In the genomic region with DNA sequence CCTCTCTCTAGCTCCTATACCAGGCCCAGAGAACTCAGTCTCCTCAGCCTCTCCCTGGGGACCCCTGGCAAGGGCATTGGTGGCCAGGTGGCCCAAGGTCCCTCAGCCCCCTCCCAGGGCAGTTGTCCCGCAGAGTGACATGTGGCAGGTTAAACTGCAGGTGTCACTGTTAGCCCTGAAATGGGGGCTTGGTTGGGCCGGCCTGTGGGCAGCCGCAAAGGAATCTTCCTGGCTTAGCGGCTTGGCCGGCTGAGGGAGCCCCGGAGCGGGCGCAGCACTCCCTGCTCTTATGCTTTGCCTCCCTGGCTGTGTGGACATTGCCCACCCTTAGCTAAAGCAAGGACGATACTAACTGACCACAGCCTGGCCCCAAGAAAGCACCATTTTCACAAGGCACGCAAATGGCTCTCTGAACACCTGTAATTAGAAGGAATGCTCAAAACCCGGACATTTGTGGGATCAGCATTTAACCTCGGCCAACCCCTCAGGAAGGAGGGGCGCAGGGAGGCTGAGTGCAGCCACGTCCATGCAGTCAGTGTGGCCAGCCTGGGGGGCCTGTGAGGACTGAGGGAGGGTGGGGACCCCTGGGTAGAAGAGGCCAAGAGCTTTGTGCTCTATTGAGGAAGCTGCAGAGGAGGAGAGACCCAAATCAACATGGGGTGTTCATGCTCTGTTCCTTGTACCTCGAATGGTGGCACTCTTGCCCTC, we compare ENCODE assay signal across 8 cellular contexts.
DNase-seq lines count a peak whose midpoint lies in the region; ATAC-seq, FAIRE-seq and TF ChIP-seq lines count a peak whose summit lies in the region.

No MANE protein-coding gene starts in this region.

- H3K4me2 ChIP-seq in PC-3 (ENCODE audit: low read length) (peak overlapping the region; percentile 45; the same call in 1 of the 2 replicates), mesenchymal stem cell (ENCODE audit: low read length, poor library complexity, severe bottlenecking) (peak overlapping the region; percentile 14)

- H3K23ac ChIP-seq in mesenchymal stem cell (ENCODE audit: low read length in 2 of 2) = no peak overlapping the region

- H3K4me1 ChIP-seq in PC-3 (ENCODE audit: insufficient read depth, low read length) = no peaks in the 10 kb centered on the region
- no peaks in the 10 kb centered on the region for H3K4me1 ChIP-seq in mesenchymal stem cell (ENCODE audit: control insufficient read depth, insufficient read depth, low read depth, low read length)

- no TSS peak for BruUV-seq in PC-3 (replicated peaks; lab: Mats Ljungman, UMichigan)

- CTCF ChIA-PET in PC-3 (lab: Charles Lee) = interaction anchor here (1.0 kb wide), 1 partner anchor 157 kb away, joined by 3 read pairs; no protein-coding TSS in a partner anchor

- no peak overlapping the region for H3K9ac ChIP-seq in PC-3 (ENCODE audit: low read length)
- H3K9ac ChIP-seq in mesenchymal stem cell (ENCODE audit: low read length) = no peak overlapping the region

- H2AFZ ChIP-seq in PC-3 (ENCODE audit: low read length) (peak overlapping the region; percentile 60; the same call in 1 of the 2 replicates), mesenchymal stem cell (ENCODE audit: low read depth, low read length) (peak overlapping the region; percentile 51)

- H3K27me3 ChIP-seq in PC-3 (ENCODE audit: low read length) (peaks cover 5% of the 10 kb centered on the region; the same call in 1 of the 2 replicates), bronchial epithelial cell (ENCODE audit: control insufficient read depth, insufficient read depth, low read length) (no peaks in the 10 kb centered on the region), mesenchymal stem cell (ENCODE audit: control insufficient read depth in 1 of 2, insufficient read depth in 1 of 2, low read length in 2 of 2) (peaks cover 25 to 57% of the 10 kb centered on the region in 2 experiments)

- H4K20me1 ChIP-seq in PC-3 (ENCODE audit: low read length) = no peaks in the 10 kb centered on the region

- POLR2A ChIA-PET in PC-3 (lab: Charles Lee; ENCODE audit: unreplicated experiment) = no interaction called here

- H3K9me3 ChIP-seq in PC-3 (ENCODE audit: low read length) = no peaks in the 10 kb centered on the region
- no peaks in the 10 kb centered on the region for H3K9me3 ChIP-seq in mesenchymal stem cell (ENCODE audit: control insufficient read depth, low read length)

- H3K27ac ChIP-seq in PC-3 (ENCODE audit: low read length) = no peak overlapping the region
- H3K27ac ChIP-seq in mesenchymal stem cell (ENCODE audit: low read length, poor library complexity, severe bottlenecking) = no peak overlapping the region

- H2BK15ac ChIP-seq in mesenchymal stem cell (ENCODE audit: low read depth, poor library complexity, severe bottlenecking) = no peak overlapping the region

- 31% methylated on average over 15 of the region's 15 CpGs for WGBS in mesenchymal stem cell

- no peak overlapping the region for H2AK5ac ChIP-seq in mesenchymal stem cell (ENCODE audit: low read length, severe bottlenecking)

- ATAC-seq in GM18907 (IDR thresholded peaks at IDR 0.05; ENCODE audit: unreplicated experiment) = peak; percentile 75
- ATAC-seq in HG03520 (IDR thresholded peaks at IDR 0.05; ENCODE audit: unreplicated experiment) = peak; percentile 73
- peak; percentile 91 for ATAC-seq in PC-3
- ATAC-seq in HG03457 (IDR thresholded peaks at IDR 0.05; ENCODE audit: unreplicated experiment) = no peak

- no peak overlapping the region for H2BK12ac ChIP-seq in mesenchymal stem cell (ENCODE audit: low read length in 2 of 2)

- DNase-seq in COLO668 (lab: John Stamatoyannopoulos, UW; ENCODE audit: unreplicated experiment) (peak; percentile 54), PC-3 (peak; percentile 73), bronchial epithelial cell (ENCODE audit: low read depth) (peak; percentile 10), mesenchymal stem cell (peak; percentile 12), GM19240 (ENCODE audit: insufficient read length, low spot score) (no peak)

- H2BK5ac ChIP-seq in mesenchymal stem cell (ENCODE audit: low read depth, low read length, poor library complexity, severe bottlenecking) = no peak overlapping the region

- H4K91ac ChIP-seq in mesenchymal stem cell (ENCODE audit: low read length) = no peak overlapping the region

- no peak overlapping the region for H3K4ac ChIP-seq in mesenchymal stem cell (ENCODE audit: low read depth in 1 of 2, low read length in 2 of 2)

- H4K8ac ChIP-seq in mesenchymal stem cell (ENCODE audit: low read length) = no peak overlapping the region

- intact Hi-C loops in PC-3 (cut with micrococcal nuclease) = loop anchor here (2.0 to 10.0 kb wide), 3 partner anchors 156 to 600 kb away; no protein-coding TSS in a partner anchor

- no peaks in the 10 kb centered on the region for H3K79me2 ChIP-seq in PC-3 (ENCODE audit: low read length)

- no peak overlapping the region for H3K14ac ChIP-seq in mesenchymal stem cell (ENCODE audit: low read length in 2 of 2)

- H3F3A ChIP-seq in PC-3 (ENCODE audit: low read length, unreplicated experiment) = no peaks in the 10 kb centered on the region

- H3K36me3 ChIP-seq in PC-3 (ENCODE audit: low read depth, low read length) = no peaks in the 10 kb centered on the region
- H3K36me3 ChIP-seq in bronchial epithelial cell (ENCODE audit: control insufficient read depth, insufficient read depth, low read length) = no peaks in the 10 kb centered on the region
- no peaks in the 10 kb centered on the region for H3K36me3 ChIP-seq in mesenchymal stem cell (ENCODE audit: control insufficient read depth in 1 of 2, insufficient read depth in 2 of 2, low read depth in 1 of 2, low read length in 2 of 2)

- TF ChIP-seq CTCF in PC-3 (conservative IDR thresholded peaks at IDR 0.05; ENCODE audit: low read depth, low read length) (peak; percentile 87), bronchial epithelial cell (IDR thresholded peaks at IDR 0.05; ENCODE audit: insufficient read depth, low read length, severe bottlenecking) (peak; percentile 39)

- H3K18ac ChIP-seq in mesenchymal stem cell (ENCODE audit: low read depth in 1 of 2, low read length in 2 of 2) = no peak overlapping the region

- no peak overlapping the region for H2BK120ac ChIP-seq in mesenchymal stem cell (ENCODE audit: low read depth, low read length)

- H3K79me1 ChIP-seq in mesenchymal stem cell (replicated peaks; ENCODE audit: low read length, poor library complexity, severe bottlenecking) = no peaks in the 10 kb centered on the region

- no peaks in the 10 kb centered on the region for H3K9me2 ChIP-seq in PC-3 (replicated peaks; ENCODE audit: low read length)

- no peak for FAIRE-seq in bronchial epithelial cell (lab: Jason Lieb, UNC)

- H3K4me3 ChIP-seq in PC-3 (ENCODE audit: low read length) (no peak overlapping the region), bronchial epithelial cell (ENCODE audit: low read depth, low read length) (no peak overlapping the region), mesenchymal stem cell (ENCODE audit: insufficient read depth in 1 of 2, low read depth in 1 of 2, low read length in 2 of 2) (no peak overlapping the region)
